ENCODE assay signal across 27 cellular contexts in the genomic region with DNA sequence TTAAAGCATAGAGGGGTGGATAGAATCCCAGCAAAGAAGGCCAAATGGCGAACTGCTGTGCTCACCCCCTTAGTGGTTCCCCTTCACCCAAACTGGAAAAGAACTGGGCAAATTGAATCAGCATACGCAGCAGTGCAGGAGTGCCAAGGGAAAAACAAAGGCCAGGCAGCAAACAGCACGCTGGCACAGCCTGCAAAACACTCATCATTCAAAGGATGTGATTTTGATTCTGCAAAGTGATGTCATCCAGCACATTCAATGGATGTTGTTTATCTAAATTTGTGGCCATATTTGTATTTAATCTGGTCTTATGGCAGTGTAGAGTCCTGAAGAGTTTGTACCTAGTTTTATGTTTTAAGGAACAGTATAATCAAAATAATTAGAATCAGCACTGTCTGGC.
DNase-seq lines count a peak whose midpoint lies in the region; ATAC-seq, FAIRE-seq and TF ChIP-seq lines count a peak whose summit lies in the region.
"Had no signal": no experiment of that assay in that cellular context is flagged by ENCODE, and none has a peak within 500 bp of the region (broad histone marks: within the 10 kb centered on the region; RNA-seq: fewer than 3 reads in every experiment).

No MANE protein-coding gene starts in this region.

- H3K27ac ChIP-seq in keratinocyte (ENCODE audit: control insufficient read depth, insufficient read depth, low read length) (no peak overlapping the region), pancreas (no peak overlapping the region), breast epithelium (no peak overlapping the region)
- H3K27ac ChIP-seq: 22Rv1, neutrophil, SK-N-MC had no signal

- 75% methylated on average over 3 of the region's 3 CpGs for WGBS in pancreas, 2 donors

- H2AFZ ChIP-seq in keratinocyte (ENCODE audit: control insufficient read depth, low read length) = peak overlapping the region; percentile 9

- no peaks in the 10 kb centered on the region for H3K9me1 ChIP-seq in keratinocyte (ENCODE audit: control insufficient read depth, extremely low read depth, insufficient read depth, low read length)

- TF ChIP-seq CTCF in keratinocyte (optimal IDR thresholded peaks at IDR 0.05 in 1 of 3, IDR thresholded peaks at IDR 0.05 in 1 of 3, conservative IDR thresholded peaks at IDR 0.05 in 1 of 3; ENCODE audit: extremely low read depth in 1 of 3, insufficient read depth in 2 of 3, low read length in 3 of 3) = no peak
- TF ChIP-seq CTCF in pancreas (IDR thresholded peaks at IDR 0.05) = no peak
- no peak for TF ChIP-seq CTCF in breast epithelium (IDR thresholded peaks at IDR 0.05)

- no peak overlapping the region for H3K9ac ChIP-seq in keratinocyte (ENCODE audit: control insufficient read depth, extremely low read depth, insufficient read depth, low read length)

- no peak for ATAC-seq in pancreas
- ATAC-seq: activated CD4-positive, alpha-beta T cell treated with anti-CD3 and anti-CD28 coated beads for 36 hours; stimulated activated naive CD8-positive, alpha-beta T cell treated with anti-CD3 and anti-CD28 coated beads, Interleukin-15, Interleukin-2, amounts not matched to agents 100 U/mL and 50 U/mL, for 24 hours; T-helper 17 cell had no signal

- peak; percentile 38 for DNase-seq in NCI-H1092 treated with DMSO at 0.1 percent for 48 hours (lab: John Stamatoyannopoulos, UW)
- DNase-seq in NCI-H1092 (lab: John Stamatoyannopoulos, UW) = no peak
- peak; percentile 47 for DNase-seq in dermis blood vessel endothelial cell
- no peak for DNase-seq in keratinocyte (ENCODE audit: low read depth, low spot score)
- DNase-seq in superior temporal gyrus (ENCODE audit: extremely low spot score) = peak; percentile 81
- no peak for DNase-seq in pancreas
- no peak for DNase-seq in breast epithelium (ENCODE audit: low spot score in 2 of 2)
- no peak for DNase-seq in NCI-H1105 treated with DMSO at 0.1 percent for 48 hours (lab: John Stamatoyannopoulos, UW)
- DNase-seq: activated CD4-positive, alpha-beta T cell treated with anti-CD3 and anti-CD28 coated beads for 36 hours; activated CD8-positive, alpha-beta memory T cell treated with anti-CD3 and anti-CD28 coated beads for 24 hours; activated effector memory CD4-positive, alpha-beta T cell treated with Interleukin-2 at 50 U/mL for 16 hours; activated naive CD8-positive, alpha-beta T cell treated with anti-CD3 and anti-CD28 coated beads for 36 hours; CD4-positive, CD25-positive, alpha-beta regulatory T cell; EL; foreskin melanocyte; mesenchymal stem cell; NCI-H2029; NCI-H226; NCI-H748 treated with DMSO at 0.1 percent for 48 hours; RPMI8226; stimulated activated naive CD8-positive, alpha-beta T cell treated with anti-CD3 and anti-CD28 coated beads, Interleukin-15, Interleukin-2, amounts not matched to agents 100 U/mL and 50 U/mL, for 24 hours; T-helper 17 cell had no signal

- H3K4me1 ChIP-seq in keratinocyte (ENCODE audit: control insufficient read depth, extremely low read depth, insufficient read depth, low read length) = peaks cover 14% of the 10 kb centered on the region
- H3K4me1 ChIP-seq in pancreas = peaks cover 0 to 3% (median 0%) of the 10 kb centered on the region in 3 donors
- H3K4me1 ChIP-seq in breast epithelium = no peaks in the 10 kb centered on the region

- no peaks in the 10 kb centered on the region for H3K27me3 ChIP-seq in keratinocyte (ENCODE audit: control insufficient read depth, extremely low read depth, insufficient read depth, low read length)
- no peaks in the 10 kb centered on the region for H3K27me3 ChIP-seq in pancreas
- H3K27me3 ChIP-seq in breast epithelium = no peaks in the 10 kb centered on the region
- H3K27me3 ChIP-seq: tibial nerve had no signal

- intact Hi-C loops in pancreas (cut with DNase I) (loop anchor here in 1 of 3 donors (10.0 kb wide), 1 partner anchor 127 kb away; no protein-coding TSS in a partner anchor), breast epithelium (cut with DNase I; ENCODE audit: low total_unique reads) (no loop called here)

- no peaks in the 10 kb centered on the region for H3K9me3 ChIP-seq in keratinocyte (ENCODE audit: control insufficient read depth, low read depth, low read length)
- H3K9me3 ChIP-seq in pancreas = no peaks in the 10 kb centered on the region
- no peaks in the 10 kb centered on the region for H3K9me3 ChIP-seq in breast epithelium
- H3K9me3 ChIP-seq: neutrophil, tibial nerve had no signal

- no peaks in the 10 kb centered on the region for H3K79me2 ChIP-seq in keratinocyte (ENCODE audit: control insufficient read depth, insufficient read depth, low read length)

- H3K4me3 ChIP-seq in keratinocyte (ENCODE audit: control insufficient read depth in 2 of 3, extremely low read depth in 1 of 3, insufficient read depth in 2 of 3, low read depth in 1 of 3, low read length in 3 of 3) (no peak overlapping the region), pancreas (no peak overlapping the region), breast epithelium (no peak overlapping the region)
- H3K4me3 ChIP-seq: SK-N-MC, tibial nerve had no signal

- dilution Hi-C loops in keratinocyte (cut with MboI; ENCODE audit: extremely low pct_ligation_motif_present, low sequenced_read_pairs) = loop anchor here (10.0 kb wide), 1 partner anchor 117 kb away; no protein-coding TSS in a partner anchor

- H3K4me2 ChIP-seq in keratinocyte (ENCODE audit: control insufficient read depth, extremely low read depth, insufficient read depth, low read depth, low read length) = no peak overlapping the region

- H3K36me3 ChIP-seq in keratinocyte (ENCODE audit: control insufficient read depth in 2 of 2, extremely low read depth in 1 of 2, insufficient read depth in 2 of 2, low read length in 2 of 2) (no peaks in the 10 kb centered on the region), pancreas (no peaks in the 10 kb centered on the region), breast epithelium (no peaks in the 10 kb centered on the region)
- H3K36me3 ChIP-seq: neutrophil, tibial nerve had no signal

- no peak for FAIRE-seq in keratinocyte (lab: Jason Lieb, UNC)
- FAIRE-seq in pancreas (lab: Jason Lieb, UNC) = no peak
- FAIRE-seq: GM12891 had no signal

- no peak for TF ChIP-seq POLR2A in breast epithelium (IDR thresholded peaks at IDR 0.05)

- H4K20me1 ChIP-seq in keratinocyte (ENCODE audit: control insufficient read depth, extremely low read depth, insufficient read depth, low read length) = no peaks in the 10 kb centered on the region

Comparison
In these comparisons a context has a peak if more than half of its experiments do, and no peak if none do; other contexts are left out.
1. DNase-seq: peak in NCI-H1092 treated with DMSO at 0.1 percent for 48 hours (single experiment), dermis blood vessel endothelial cell (single experiment) and superior temporal gyrus (single experiment); none in NCI-H1092 (single experiment), keratinocyte (single experiment), pancreas (0 of 6), breast epithelium (0 of 2) and NCI-H1105 treated with DMSO at 0.1 percent for 48 hours (single experiment).